In genomic region chr4:108119199-108119800, GRCh38 we compare ENCODE assay signal across 1 cellular context.
A peak's percentile ranks its signal among the peaks of the same experiment; 100 is the strongest.
TF ChIP-seq lines count a peak whose summit lies in the region.

No MANE protein-coding gene starts in this region.

TF ChIP-seq in GM12878, 131 proteins besides CTCF, POLR2A, EP300 and RAD21 (continued from another document and continues in another):
- TF ChIP-seq ZBTB4 (CRISPR knock-in tag; IDR thresholded peaks at IDR 0.05) = no peak
- no peak for TF ChIP-seq EED (IDR thresholded peaks at IDR 0.05; ENCODE audit: low read depth)
- no peak for TF ChIP-seq ESRRA (IDR thresholded peaks at IDR 0.05; ENCODE audit: low read length)
- TF ChIP-seq MEF2B (IDR thresholded peaks at IDR 0.05; ENCODE audit: partially characterized antibody, poor library complexity, severe bottlenecking) = peak; percentile 59
- no peak for TF ChIP-seq CEBPB (IDR thresholded peaks at IDR 0.05; ENCODE audit: borderline replicate concordance in 1 of 2, low read depth in 2 of 2, low read length in 2 of 2)
- no peak for TF ChIP-seq CHD4 (IDR thresholded peaks at IDR 0.05)
- TF ChIP-seq HSF1 (IDR thresholded peaks at IDR 0.05; ENCODE audit: low read depth, low read length) = no peak
- no peak for TF ChIP-seq YBX1 (IDR thresholded peaks at IDR 0.05)
- no peak for TF ChIP-seq MAX (IDR thresholded peaks at IDR 0.05; ENCODE audit: low read depth, low read length)
- TF ChIP-seq SREBF2 (IDR thresholded peaks at IDR 0.05; ENCODE audit: low read length) = no peak
- TF ChIP-seq BCL11A (IDR thresholded peaks at IDR 0.05; ENCODE audit: low read depth, low read length) = no peak
- no peak for TF ChIP-seq E2F8 (IDR thresholded peaks at IDR 0.05; ENCODE audit: low read depth, partially characterized antibody)
- TF ChIP-seq E2F4 (IDR thresholded peaks at IDR 0.05; ENCODE audit: low read depth, low read length) = no peak
- no peak for TF ChIP-seq ZBED1 (IDR thresholded peaks at IDR 0.05; ENCODE audit: borderline replicate concordance)
- TF ChIP-seq SMARCA5 (IDR thresholded peaks at IDR 0.05) = no peak
- TF ChIP-seq JUNB (IDR thresholded peaks at IDR 0.05) = no peak
- TF ChIP-seq NFIC (IDR thresholded peaks at IDR 0.05; ENCODE audit: low read depth, low read length) = peak; percentile 44; the same call in 1 of the 2 replicates
- TF ChIP-seq BMI1 (IDR thresholded peaks at IDR 0.05; ENCODE audit: borderline replicate concordance) = no peak
- no peak for TF ChIP-seq SMC3 (IDR thresholded peaks at IDR 0.05; ENCODE audit: borderline replicate concordance, low read length)
- TF ChIP-seq SPI1 (IDR thresholded peaks at IDR 0.05; ENCODE audit: borderline replicate concordance, insufficient read depth, low read depth, low read length) = peak; percentile 37; the same call in 1 of the 2 replicates
- no peak for TF ChIP-seq MTA3 (IDR thresholded peaks at IDR 0.05; ENCODE audit: borderline replicate concordance, low read length)
- no peak for TF ChIP-seq BCL3 (IDR thresholded peaks at IDR 0.05; ENCODE audit: borderline replicate concordance, insufficient read depth, low read depth, low read length, poor library complexity, severe bottlenecking)
- no peak for TF ChIP-seq PML (IDR thresholded peaks at IDR 0.05; ENCODE audit: low read length)
- peak; percentile 22 for TF ChIP-seq CUX1 (IDR thresholded peaks at IDR 0.05; ENCODE audit: insufficient replicate concordance, low read depth, low read length)
- TF ChIP-seq GABPA (IDR thresholded peaks at IDR 0.05; ENCODE audit: low read depth) = no peak
- no peak for TF ChIP-seq TAF1 (IDR thresholded peaks at IDR 0.05; ENCODE audit: borderline replicate concordance, low read depth, low read length)
- TF ChIP-seq ZNF384 (IDR thresholded peaks at IDR 0.05; ENCODE audit: borderline replicate concordance, low read depth, low read length) = no peak
- TF ChIP-seq STAT1 (conservative IDR thresholded peaks at IDR 0.05) = no peak
- no peak; the same call in 1 of the 2 replicates for TF ChIP-seq ATF7 (IDR thresholded peaks at IDR 0.05; ENCODE audit: low read depth)
- TF ChIP-seq ZSCAN29 (IDR thresholded peaks at IDR 0.05) = no peak
- peak; percentile 10; the same call in 1 of the 2 replicates for TF ChIP-seq FOXM1 (IDR thresholded peaks at IDR 0.05; ENCODE audit: low read depth, low read length)
- no peak for TF ChIP-seq SRF (IDR thresholded peaks at IDR 0.05; ENCODE audit: low read depth in 2 of 2, low read length in 2 of 2)
- no peak for TF ChIP-seq MYC (IDR thresholded peaks at IDR 0.05; ENCODE audit: insufficient read depth, insufficient read length, insufficient replicate concordance, low read length, severe bottlenecking)
- TF ChIP-seq CREM (IDR thresholded peaks at IDR 0.05; ENCODE audit: low read depth) = 0 out of 2 replicates have a peak, but pooled peaks have one; percentile 18
- TF ChIP-seq E4F1 (IDR thresholded peaks at IDR 0.05; ENCODE audit: borderline replicate concordance, partially characterized antibody) = no peak
- TF ChIP-seq KAT2A (conservative IDR thresholded peaks at IDR 0.05; ENCODE audit: control insufficient read depth, low read depth, low read length) = no peak
- no peak for TF ChIP-seq USF1 (IDR thresholded peaks at IDR 0.05; ENCODE audit: borderline replicate concordance, extremely low read length, insufficient read depth, low read depth, low read length)
- TF ChIP-seq RFX5 (IDR thresholded peaks at IDR 0.05; ENCODE audit: low read depth, low read length) = no peak
- no peak for TF ChIP-seq KDM1A (IDR thresholded peaks at IDR 0.05; ENCODE audit: borderline replicate concordance)
- TF ChIP-seq NFYA (IDR thresholded peaks at IDR 0.05; ENCODE audit: borderline replicate concordance, low read depth, low read length) = no peak
- TF ChIP-seq SREBF1 (IDR thresholded peaks at IDR 0.05; ENCODE audit: low read length) = no peak
